In the genomic region with DNA sequence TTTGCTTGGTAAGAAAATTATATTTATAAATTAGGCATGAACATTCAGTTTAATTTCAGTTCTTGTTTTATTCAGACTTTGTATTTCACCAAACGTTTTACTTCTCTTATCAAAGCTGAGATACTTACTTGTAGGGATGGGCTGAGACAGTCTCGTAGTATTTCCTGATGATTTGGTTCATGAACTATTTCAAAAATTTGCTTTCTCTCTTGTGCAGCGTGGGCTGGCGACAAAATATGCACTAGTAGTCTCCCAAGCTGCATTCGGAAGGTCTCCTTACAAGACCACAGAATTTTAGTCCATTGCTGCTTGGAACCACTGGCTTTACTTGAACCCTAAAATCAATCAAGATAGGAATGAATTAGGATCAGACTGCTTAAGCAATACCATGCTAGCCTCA, we compare ENCODE assay signal across 15 cellular contexts.
DNase-seq lines count a peak whose midpoint lies in the region; ATAC-seq, FAIRE-seq and TF ChIP-seq lines count a peak whose summit lies in the region.
"Had no signal": no experiment of that assay in that cellular context is flagged by ENCODE, and none has a peak within 500 bp of the region (broad histone marks: within the 10 kb centered on the region; RNA-seq: fewer than 3 reads in every experiment).

No MANE protein-coding gene starts in this region.

- H3K9ac ChIP-seq in astrocyte (ENCODE audit: low read length): peak overlapping the region; percentile 35

- H3K4me1 ChIP-seq in astrocyte (ENCODE audit: insufficient read depth, low read length): peaks cover 11% of the 10 kb centered on the region
- H3K4me1 ChIP-seq: ascending aorta had no signal

- no peak overlapping the region for H3K4me3 ChIP-seq in HFF-Myc (replicated peaks; ENCODE audit: low read depth, low read length)
- H3K4me3 ChIP-seq in astrocyte (ENCODE audit: insufficient read depth, low read depth, low read length): peak overlapping the region; percentile 2
- H3K4me3 ChIP-seq: ascending aorta, MG63, ovary had no signal

- TF ChIP-seq CTCF in HFF-Myc (IDR thresholded peaks at IDR 0.05; ENCODE audit: low read depth, low read length, missing control alignments): no peak
- TF ChIP-seq CTCF in astrocyte (IDR thresholded peaks at IDR 0.05; ENCODE audit: insufficient read depth, low read depth, low read length): no peak

- peaks cover 20% of the 10 kb centered on the region for H3K36me3 Mint-ChIP-seq in astrocyte (ENCODE audit: low read depth, unreplicated experiment)

- peak overlapping the region; percentile 61 for H3K27ac ChIP-seq in astrocyte (ENCODE audit: low read depth, low read length)
- H3K27ac ChIP-seq: ascending aorta, ovary had no signal

- no peak overlapping the region for H3K4me3 Mint-ChIP-seq in astrocyte (ENCODE audit: unreplicated experiment)
- H3K4me3 Mint-ChIP-seq: activated T-cell treated with anti-CD3 and anti-CD28 coated beads, Interleukin-2, amount 50 U/mL, for 4 hours; T-cell had no signal

- H3K27me3 ChIP-seq in astrocyte (ENCODE audit: insufficient read depth, low read length): no peaks in the 10 kb centered on the region
- H3K27me3 ChIP-seq: ascending aorta, MG63, ovary had no signal

- peak overlapping the region; percentile 4 for H2AFZ ChIP-seq in astrocyte (ENCODE audit: low read depth, low read length)

- no peak for ATAC-seq in GM21423 (IDR thresholded peaks at IDR 0.05; ENCODE audit: unreplicated experiment)
- ATAC-seq: activated T-cell treated with anti-CD3 and anti-CD28 coated beads, Interleukin-2, amount 50 U/mL, for 4 hours; T-cell had no signal

- peak overlapping the region; percentile 94 for H3K27ac Mint-ChIP-seq in astrocyte (ENCODE audit: unreplicated experiment)
- H3K27ac Mint-ChIP-seq: T-cell had no signal

- FAIRE-seq in astrocyte (lab: Jason Lieb, UNC) (peak; percentile 96), urothelium cell line (lab: Jason Lieb, UNC) (no peak)

- peak overlapping the region; percentile 74 for H3K4me2 ChIP-seq in astrocyte (ENCODE audit: low read length)

- H4K20me1 ChIP-seq in astrocyte (ENCODE audit: insufficient read depth, low read length): no peaks in the 10 kb centered on the region

- H3K36me3 ChIP-seq in astrocyte (ENCODE audit: insufficient read depth, low read length): no peaks in the 10 kb centered on the region
- H3K36me3 ChIP-seq: ovary had no signal

- DNase-seq in HFF-Myc (ENCODE audit: extremely low read depth, low read depth) (peak; percentile 25), astrocyte (ENCODE audit: low read depth) (peak; percentile 90), hepatic stellate cell (ENCODE audit: low spot score) (peak; percentile 32), urothelium cell line (ENCODE audit: low spot score) (peak; percentile 35), C1 segment of cervical spinal cord (lab: John Stamatoyannopoulos, UW) (no peak), SK-N-DZ (ENCODE audit: low spot score) (no peak)
- DNase-seq: activated T-cell treated with anti-CD3 and anti-CD28 coated beads, Interleukin-2, amount 50 U/mL, for 4 hours; COR-L47; effector memory CD4-positive, alpha-beta T cell; MG63; NCI-H2081; ovary; T-cell had no signal

- H3K4me1 Mint-ChIP-seq in astrocyte (ENCODE audit: low read depth, unreplicated experiment): peaks cover 35% of the 10 kb centered on the region
- H3K4me1 Mint-ChIP-seq: T-cell had no signal

- H3K9me3 Mint-ChIP-seq in astrocyte (ENCODE audit: unreplicated experiment): no peaks in the 10 kb centered on the region
- H3K9me3 Mint-ChIP-seq: activated T-cell treated with anti-CD3 and anti-CD28 coated beads, Interleukin-2, amount 50 U/mL, for 4 hours; T-cell had no signal

- no peaks in the 10 kb centered on the region for H3K27me3 Mint-ChIP-seq in astrocyte (ENCODE audit: low read depth, unreplicated experiment)
- H3K27me3 Mint-ChIP-seq: T-cell had no signal

- H3K79me2 ChIP-seq in astrocyte (ENCODE audit: insufficient read depth, low read length): no peaks in the 10 kb centered on the region

- no peaks in the 10 kb centered on the region for H3K9me3 ChIP-seq in astrocyte (ENCODE audit: insufficient read depth, low read depth, low read length)
- H3K9me3 ChIP-seq: ascending aorta, MG63, ovary had no signal

Comparison
In these comparisons a context has a peak if more than half of its experiments do, and no peak if none do; other contexts are left out.
1. DNase-seq: peak in HFF-Myc (single experiment), astrocyte (single experiment), hepatic stellate cell (single experiment) and urothelium cell line (single experiment); none in C1 segment of cervical spinal cord (0 of 14) and SK-N-DZ (single experiment).